In the genomic region with DNA sequence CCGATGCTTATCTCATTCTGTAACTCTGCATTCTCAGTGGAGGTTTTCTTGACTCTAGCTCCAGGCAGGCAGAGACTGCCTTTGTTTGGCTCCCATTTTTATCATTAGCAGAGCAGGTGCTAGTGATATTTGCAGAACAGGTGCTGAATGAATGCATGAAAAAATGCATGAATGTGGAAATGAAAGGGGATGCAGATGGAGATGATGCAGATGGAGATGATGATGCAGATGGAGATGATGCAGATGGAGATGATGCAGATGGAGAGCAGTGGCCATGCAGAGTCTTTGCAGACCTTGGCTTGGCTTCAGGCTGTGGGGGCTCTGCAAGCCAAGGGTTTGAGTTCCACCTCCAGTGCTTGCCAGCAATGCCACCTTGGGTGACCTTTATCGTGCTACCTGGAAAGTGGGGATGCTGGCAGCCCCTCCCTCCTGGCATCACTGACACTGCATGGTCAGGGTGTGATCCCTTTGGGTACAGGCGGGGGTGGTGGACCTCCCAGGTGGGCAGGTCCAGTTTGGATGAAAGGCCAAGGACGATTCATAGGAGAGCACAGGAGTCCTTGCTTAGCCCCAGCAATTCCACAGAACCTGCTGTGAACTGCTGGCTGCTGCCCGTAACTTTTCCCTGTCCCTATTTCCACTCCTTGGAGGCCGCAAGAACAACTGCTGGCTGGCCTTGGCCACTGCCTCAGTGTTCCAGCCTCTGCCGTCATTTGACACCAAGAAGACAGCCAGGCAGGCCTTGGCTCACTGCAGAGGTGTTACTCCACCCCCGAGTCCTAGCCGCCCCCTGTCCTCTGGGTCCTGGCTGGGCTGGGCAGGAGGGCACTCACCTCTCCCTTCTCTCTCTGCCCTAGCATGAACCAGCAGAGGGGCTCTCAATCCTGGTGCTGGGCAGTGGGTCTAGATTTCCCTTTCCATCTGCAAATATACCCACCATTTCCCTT, we compare ENCODE assay signal across 14 cellular contexts. TPM values are rescaled to one million over a fixed set of nuclear protein-coding genes. Genes with fewer than 3 reads are reported as not detected.
DNase-seq lines count a peak whose midpoint lies in the region; ATAC-seq, FAIRE-seq and TF ChIP-seq lines count a peak whose summit lies in the region.
"Had no signal": no experiment of that assay in that cellular context is flagged by ENCODE, and none has a peak within 500 bp of the region (broad histone marks: within the 10 kb centered on the region; RNA-seq: fewer than 3 reads in every experiment).

No MANE protein-coding gene starts in this region.

- H3K27me3 Mint-ChIP-seq in Caco-2 (ENCODE audit: insufficient read depth, unreplicated experiment) = no peaks in the 10 kb centered on the region
- H3K27me3 Mint-ChIP-seq: activated CD4-positive, alpha-beta T cell treated with anti-CD3 and anti-CD28 coated beads, Interleukin-2, amount 10 ng/mL, durations not matched to agents 7 days and 5 days; activated naive CD4-positive, alpha-beta T cell treated with anti-CD3 and anti-CD28 coated beads, Interleukin-2, amount 10 ng/mL, durations not matched to agents 7 days and 5 days; IgD-negative memory B cell had no signal

- H3K27me3 ChIP-seq in Caco-2 (replicated peaks; ENCODE audit: control insufficient read depth, insufficient read depth, low read length) (no peaks in the 10 kb centered on the region), K562 (ENCODE audit: control insufficient read depth in 2 of 2, insufficient read depth in 2 of 2, low read length in 2 of 2) (no peaks in the 10 kb centered on the region; a peak in 1 of 5 replicates), sigmoid colon (no peaks in the 10 kb centered on the region)

- H3K9ac ChIP-seq in K562 (ENCODE audit: insufficient read depth in 1 of 2, low read depth in 2 of 2, low read length in 2 of 2) = no peak overlapping the region; a peak in 1 of 4 replicates

- H3K36me3 ChIP-seq in Caco-2 (ENCODE audit: control insufficient read depth, insufficient read depth, low read length) (no peaks in the 10 kb centered on the region; the same call in 1 of the 2 replicates), K562 (ENCODE audit: control insufficient read depth, insufficient read depth, low read length) (no peaks in the 10 kb centered on the region), sigmoid colon (peaks cover 0 to 4% (median 0%) of the 10 kb centered on the region in 4 donors)

- intact Hi-C loops in Caco-2 (cut with micrococcal nuclease; ENCODE audit: unreplicated experiment) (no loop called here), K562 (cut with micrococcal nuclease) (no loop called here), sigmoid colon (cut with DNase I) (loop anchor here (10.0 kb wide), 1 partner anchor 312 kb away; no protein-coding TSS in a partner anchor)

- H3K27ac ChIP-seq in K562 (ENCODE audit: extremely low read depth, low read depth, low read length) (no peak overlapping the region), sigmoid colon (peak overlapping the region; percentile 85 to 98 (median 94))
- H3K27ac ChIP-seq: SK-N-MC had no signal

- no peak overlapping the region for H3K4me3 Mint-ChIP-seq in Caco-2 (ENCODE audit: unreplicated experiment)
- H3K4me3 Mint-ChIP-seq: activated CD4-positive, alpha-beta T cell treated with anti-CD3 and anti-CD28 coated beads, Interleukin-2, amount 10 ng/mL, durations not matched to agents 7 days and 5 days; activated naive CD4-positive, alpha-beta T cell treated with anti-CD3 and anti-CD28 coated beads, Interleukin-2, amount 10 ng/mL, durations not matched to agents 7 days and 5 days had no signal

- ATAC-seq in K562 (no peak), GM19328 (IDR thresholded peaks at IDR 0.05; ENCODE audit: unreplicated experiment) (no peak)

- H3K36me3 Mint-ChIP-seq in Caco-2 (ENCODE audit: insufficient read depth, unreplicated experiment) = peaks cover 39% of the 10 kb centered on the region
- H3K36me3 Mint-ChIP-seq: IgD-negative memory B cell had no signal

- peak overlapping the region; percentile 61 for H3K27ac Mint-ChIP-seq in Caco-2 (ENCODE audit: unreplicated experiment)
- H3K27ac Mint-ChIP-seq: activated CD4-positive, alpha-beta T cell treated with anti-CD3 and anti-CD28 coated beads, Interleukin-2, amount 10 ng/mL, durations not matched to agents 7 days and 5 days; activated naive CD4-positive, alpha-beta T cell treated with anti-CD3 and anti-CD28 coated beads, Interleukin-2, amount 10 ng/mL, durations not matched to agents 7 days and 5 days had no signal

- TF ChIP-seq RAD21 in K562 (CRISPR knock-in tag; conservative IDR thresholded peaks at IDR 0.05 in 1 of 2, IDR thresholded peaks at IDR 0.05 in 1 of 2) = no peak

- POLR2A ChIA-PET in Caco-2 (lab: Charles Lee) (interaction anchor here (0.7 kb wide), 1 partner anchor 8 kb away, joined by 3 read pairs; no protein-coding TSS in a partner anchor), K562 (lab: Yijun Ruan, JAX) (interaction anchor here (1.1 kb wide), 1 partner anchor 14 kb away, joined by 5 read pairs; no protein-coding TSS in a partner anchor)

- no peaks in the 10 kb centered on the region for H3K79me2 ChIP-seq in K562 (ENCODE audit: control insufficient read depth, insufficient read depth, low read length)

- in situ Hi-C loops in K562 (cut with MboI) = no loop called here

- H3K9me3 ChIP-seq in Caco-2 = no peaks in the 10 kb centered on the region
- no peaks in the 10 kb centered on the region for H3K9me3 ChIP-seq in K562 (replicated peaks; ENCODE audit: control insufficient read depth, insufficient read depth, low read depth, low read length)
- H3K9me3 ChIP-seq in sigmoid colon = no peaks in the 10 kb centered on the region

- no peak for DNase-seq in Caco-2
- no peak for DNase-seq in K562 (ENCODE audit: extremely low read depth in 1 of 4, low spot score in 3 of 4)
- DNase-seq in iris pigment epithelial cell (ENCODE audit: low read depth) = peak; percentile 62
- DNase-seq in sigmoid colon = peak; percentile 96
- no peak for DNase-seq in SHP77 (lab: John Stamatoyannopoulos, UW)
- no peak for DNase-seq in activated naive CD4-positive, alpha-beta T cell treated with Interleukin-2 at 50 U/mL for 16 hours
- no peak for DNase-seq in GM19240 (ENCODE audit: insufficient read length, low spot score)
- DNase-seq: activated CD4-positive, alpha-beta T cell treated with anti-CD3 and anti-CD28 coated beads, Interleukin-2, amount 10 ng/mL, durations not matched to agents 7 days and 5 days; activated naive CD4-positive, alpha-beta T cell treated with anti-CD3 and anti-CD28 coated beads, Interleukin-2, amount 10 ng/mL, durations not matched to agents 7 days and 5 days; effector memory CD4-positive, alpha-beta T cell; retina had no signal

- H3K4me1 Mint-ChIP-seq in Caco-2 (ENCODE audit: low read depth, unreplicated experiment) = peaks cover 36% of the 10 kb centered on the region

- no peak for TF ChIP-seq EP300 in K562 (IDR thresholded peaks at IDR 0.05; ENCODE audit: low read length)
- peak in 2 of 4 donors; percentile 52 to 70 for TF ChIP-seq EP300 in sigmoid colon (IDR thresholded peaks at IDR 0.05)

- H3K4me1 ChIP-seq in Caco-2 (peaks cover 45% of the 10 kb centered on the region), K562 (replicated peaks in 1 of 2; ENCODE audit: control insufficient read depth in 2 of 2, insufficient read depth in 2 of 2, low read length in 2 of 2) (peaks cover 15 to 17% of the 10 kb centered on the region in 2 experiments; a peak in 4 of 5 replicates), sigmoid colon (peaks cover 0 to 75% (median 70%) of the 10 kb centered on the region in 4 donors)

- TF ChIP-seq CTCF in Caco-2 (IDR thresholded peaks at IDR 0.05; ENCODE audit: insufficient read depth in 1 of 2, low read depth in 1 of 2, low read length in 1 of 2, severe bottlenecking in 1 of 2, unreplicated experiment in 1 of 2) (no peak), K562 (IDR thresholded peaks at IDR 0.05 in 2 of 3, conservative IDR thresholded peaks at IDR 0.05 in 1 of 3; ENCODE audit: insufficient read depth in 2 of 3, low read depth in 1 of 3, low read length in 3 of 3) (no peak), sigmoid colon (IDR thresholded peaks at IDR 0.05) (no peak)

- H4K20me1 ChIP-seq in K562 (replicated peaks; ENCODE audit: control insufficient read depth, insufficient read depth, low read length) = peaks cover 18% of the 10 kb centered on the region

- H3K4me3 ChIP-seq in Caco-2 (ENCODE audit: low read depth, low read length) (no peak overlapping the region), K562 (no peak overlapping the region), sigmoid colon (no peak overlapping the region)
- H3K4me3 ChIP-seq: SK-N-MC had no signal

- no peaks in the 10 kb centered on the region for H3K9me3 Mint-ChIP-seq in Caco-2 (ENCODE audit: unreplicated experiment)
- H3K9me3 Mint-ChIP-seq: activated CD4-positive, alpha-beta T cell treated with anti-CD3 and anti-CD28 coated beads, Interleukin-2, amount 10 ng/mL, durations not matched to agents 7 days and 5 days; activated naive CD4-positive, alpha-beta T cell treated with anti-CD3 and anti-CD28 coated beads, Interleukin-2, amount 10 ng/mL, durations not matched to agents 7 days and 5 days; IgD-negative memory B cell had no signal

- WGBS in K562 (ENCODE audit: insufficient coverage, low coverage, missing lambda C conversion rate) = 65% methylated on average over 7 of the region's 9 CpGs
- 79 to 80% methylated on average over 9 of the region's 9 CpGs for WGBS in sigmoid colon, 2 donors

- no peak for FAIRE-seq in K562 (lab: Jason Lieb, UNC)

- BruUV-seq in Caco-2 (replicated peaks; lab: Mats Ljungman, UMichigan) = no TSS peak
- BruUV-seq in K562 (replicated peaks; lab: Mats Ljungman, UMichigan) = no TSS peak

- no peak overlapping the region for H2AFZ ChIP-seq in K562 (ENCODE audit: low read depth, low read length)

- CTCF ChIA-PET in Caco-2 (lab: Charles Lee) = no interaction called here
- CTCF ChIA-PET in K562 (lab: Yijun Ruan, JAX; ENCODE audit: low intra/inter-chr PET ratio) = no interaction called here

- no peak overlapping the region for H3K4me2 ChIP-seq in K562 (ENCODE audit: insufficient read depth, low read length)

- TF ChIP-seq POLR2A in K562 (conservative IDR thresholded peaks at IDR 0.05) (no peak), sigmoid colon (IDR thresholded peaks at IDR 0.05) (no peak)

- H3K9me1 ChIP-seq in K562 (ENCODE audit: control insufficient read depth, insufficient read depth, low read length) = no peaks in the 10 kb centered on the region

RNA-seq across cellular contexts. Expression of a gene that starts 33.0 kb away (rescaled TPM):
- 152 and 161 TPM in 2 replicates for total RNA-seq in Caco-2 (2022)
- total RNA-seq in K562 (2011; cell fraction: chromatin; rRNA removed; ENCODE audit: low replicate concordance) = 94.3 and 160 TPM in 2 replicates
- 81.7 and 85.4 TPM in 2 replicates for total RNA-seq in K562 (2011; cell fraction: nucleolus; rRNA removed)
- total RNA-seq in K562 (2011; cell fraction: nucleoplasm; rRNA removed) = 98.5 and 147 TPM in 2 replicates
- total RNA-seq in K562 (2014; rRNA removed) = 20.9 and 38.1 TPM in 2 replicates
- 33.5 and 38.8 TPM in 2 replicates for total RNA-seq in K562 (2014; rRNA removed; fragmentation: Illumina TruSeq; extraction: Trizol)
- 41.9 and 42.5 TPM in 2 replicates for total RNA-seq in K562 (2015; rRNA removed; fragmentation: Illumina TruSeq; extraction: Trizol)
- total RNA-seq in K562 (2021) = 48.0 and 51.3 TPM in 2 replicates
- 36.4 and 39.2 TPM in 2 replicates for polyA plus RNA-seq in K562 (2011; rRNA removed)
- 59.9 and 75.2 TPM in 2 replicates for polyA plus RNA-seq in K562 (2011; cell fraction: cytosol; rRNA removed)
- polyA plus RNA-seq in K562 (2011; cell fraction: nucleus; rRNA removed) = 37.4 and 51.3 TPM in 2 replicates
- 49.8 and 50.4 TPM in 2 replicates for polyA plus RNA-seq in K562 (2012)
- 58.0 and 68.4 TPM in 2 replicates for polyA plus RNA-seq in K562 (2014; fragmentation: Illumina TruSeq; extraction: Trizol)
- 10 to 100 TPM in 1 of 2 experiments, 1 to 10 TPM in 1; 5.5 to 11.7 TPM for polyA plus RNA-seq in K562 (2014; fragmentation: Nextera tagmentation; extraction: Ambion mirVana)
- 32.9 and 45.5 TPM in 2 replicates for polyA plus RNA-seq in K562 (2014; rRNA removed)
- polyA minus RNA-seq in K562 (2011; rRNA and poly(A)+ RNA removed) = 42.0 and 52.9 TPM in 2 replicates
- polyA minus RNA-seq in K562 (2011; cell fraction: cytosol; rRNA and poly(A)+ RNA removed) = 26.8 and 27.7 TPM in 2 replicates
- 19.5 and 22.5 TPM in 2 replicates for polyA minus RNA-seq in K562 (2011; cell fraction: nucleus; rRNA and poly(A)+ RNA removed)
- 100 to 1,000 TPM in 1 of 4 donors, 10 to 100 TPM in 3; 80.6 to 117 (median 95.7) TPM for total RNA-seq in sigmoid colon
- polyA plus RNA-seq in sigmoid colon = 100 to 1,000 TPM; 125 to 160 (median 132) TPM

Comparison
In these comparisons a context has a peak if more than half of its experiments do, and no peak if none do; other contexts are left out.
1. DNase-seq: peak in iris pigment epithelial cell (single experiment) and sigmoid colon (single experiment); none in Caco-2 (0 of 2), K562 (0 of 4), SHP77 (0 of 2), activated naive CD4-positive, alpha-beta T cell treated with Interleukin-2 at 50 U/mL for 16 hours (single experiment) and GM19240 (single experiment).